ENCODE assay signal across 2 cellular contexts in the genomic region with DNA sequence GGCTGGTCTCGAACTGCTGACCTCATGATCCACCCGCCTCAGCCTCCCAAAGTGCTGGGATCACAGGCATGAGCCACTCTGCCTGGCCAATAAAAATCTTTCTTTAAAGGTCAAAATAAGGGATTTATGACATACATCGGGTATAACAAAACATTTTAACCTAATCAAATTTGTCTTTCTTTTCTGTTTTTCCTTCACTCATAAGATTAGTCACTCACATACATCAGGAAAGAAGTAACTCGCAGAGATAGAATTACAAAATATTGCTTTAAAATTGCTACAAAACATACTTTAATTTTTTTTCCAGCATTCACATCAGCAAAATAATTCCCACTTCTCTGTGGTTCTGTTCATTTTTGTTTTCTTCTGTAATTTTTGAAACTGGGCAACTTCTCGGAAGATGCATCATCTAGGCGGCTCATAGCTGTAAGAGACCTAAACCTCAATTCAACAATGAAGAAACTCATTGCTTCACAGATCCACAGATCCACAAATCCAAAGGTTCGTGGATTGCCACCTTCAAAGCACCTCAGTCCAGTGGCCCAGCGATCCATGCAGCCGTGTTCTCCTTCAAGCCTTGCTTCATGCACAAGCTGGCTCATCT.
TF ChIP-seq lines count a peak whose summit lies in the region.

No MANE protein-coding gene starts in this region.

TF ChIP-seq in SK-N-SH, 30 proteins besides CTCF, POLR2A, EP300 and RAD21 (continued from another document):
- TF ChIP-seq, protein P1, sequence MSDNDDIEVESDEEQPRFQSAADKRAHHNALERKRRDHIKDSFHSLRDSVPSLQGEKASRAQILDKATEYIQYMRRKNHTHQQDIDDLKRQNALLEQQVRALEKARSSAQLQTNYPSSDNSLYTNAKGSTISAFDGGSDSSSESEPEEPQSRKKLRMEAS (IDR thresholded peaks at IDR 0.05; ENCODE audit: low read depth) = no peak
- no peak for TF ChIP-seq TEAD4 (IDR thresholded peaks at IDR 0.05; ENCODE audit: borderline replicate concordance, insufficient read depth)
- TF ChIP-seq FOXJ3 (CRISPR knock-in tag; IDR thresholded peaks at IDR 0.05) = no peak
- TF ChIP-seq IRF3 (IDR thresholded peaks at IDR 0.05; ENCODE audit: low read depth, low read length) = no peak
- no peak for TF ChIP-seq RCOR1 (IDR thresholded peaks at IDR 0.05; ENCODE audit: low read length)
- TF ChIP-seq NRF1 (IDR thresholded peaks at IDR 0.05; ENCODE audit: low read depth, low read length) = no peak
- no peak for TF ChIP-seq JUND (IDR thresholded peaks at IDR 0.05)
- TF ChIP-seq RFX5 (IDR thresholded peaks at IDR 0.05; ENCODE audit: low read length) = no peak
- TF ChIP-seq PBX3 (IDR thresholded peaks at IDR 0.05) = no peak

TF ChIP-seq in HEK293T, 16 proteins besides CTCF, POLR2A, EP300 and RAD21 (continued from another document):
- no peak for TF ChIP-seq ARNT (IDR thresholded peaks at IDR 0.05)
- TF ChIP-seq TARDBP (IDR thresholded peaks at IDR 0.05) = no peak
- no peak for TF ChIP-seq CTBP1 (IDR thresholded peaks at IDR 0.05; ENCODE audit: borderline replicate concordance)
- no peak for TF ChIP-seq PKNOX1 (IDR thresholded peaks at IDR 0.05)
- no peak for TF ChIP-seq BHLHE40 (IDR thresholded peaks at IDR 0.05; ENCODE audit: borderline replicate concordance)
- TF ChIP-seq SP1 (IDR thresholded peaks at IDR 0.05) = no peak
- no peak for TF ChIP-seq L3MBTL2 (conservative IDR thresholded peaks at IDR 0.05)
